Comparison of ENCODE assay signal across 20 cellular contexts in the genomic region with DNA sequence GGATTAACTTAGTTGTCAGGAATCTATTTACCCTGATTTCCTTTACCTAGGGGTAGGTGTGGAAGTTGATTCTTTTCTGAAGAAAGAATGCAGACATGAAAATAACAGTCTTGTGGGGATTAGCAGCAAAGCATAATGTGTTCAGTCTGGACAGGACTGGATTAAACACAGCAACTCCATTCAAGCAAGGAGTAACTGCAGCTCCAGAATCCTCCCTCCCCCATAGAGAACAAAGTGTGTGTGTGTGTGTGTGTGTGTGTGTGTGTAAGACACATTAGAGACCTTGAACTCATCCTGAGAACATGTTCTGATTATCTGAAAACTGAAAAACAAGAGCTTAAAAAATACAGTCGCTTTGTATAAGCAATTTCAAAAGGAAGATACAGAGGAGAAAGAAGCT. TPM values are rescaled to one million over a fixed set of nuclear protein-coding genes. Genes with fewer than 3 reads are reported as not detected.
"Had no signal": no experiment of that assay in that cellular context is flagged by ENCODE, and none has a peak within 500 bp of the region (broad histone marks: within the 10 kb centered on the region; RNA-seq: fewer than 3 reads in every experiment).

No MANE protein-coding gene starts in this region.

- H3K4me3 ChIP-seq: breast epithelium, esophagus muscularis mucosa, left lung, prostate gland, sigmoid colon, tibial nerve had no signal

- FAIRE-seq: keratinocyte had no signal

- DNase-seq: activated CD4-positive, alpha-beta T cell treated with anti-CD3 and anti-CD28 coated beads, Interleukin-2, amount 50 U/mL, for 1 hour; activated CD8-positive, alpha-beta memory T cell treated with anti-CD3 and anti-CD28 coated beads for 24 hours; activated gamma-delta T cell treated with Interleukin-2 at 50 U/mL for 16 hours; activated naive CD8-positive, alpha-beta T cell treated with anti-CD3 and anti-CD28 coated beads for 36 hours; anterior cingulate cortex; dorsolateral prefrontal cortex; hippocampal formation; left lung; mammary epithelial cell; naive B cell; occipital lobe; sigmoid colon; stimulated activated CD4-positive, alpha-beta T cell treated with anti-CD3 and anti-CD28 coated beads, Interleukin-12 subunit alpha, Interleukin-12 subunit beta, amount 100 ng/mL, for 4 hours had no signal

- H3K27ac ChIP-seq: breast epithelium, left lung, prostate gland, tibial nerve had no signal

- H3K4me1 ChIP-seq: breast epithelium, left lung, prostate gland had no signal

- H3K27me3 Mint-ChIP-seq: activated naive CD8-positive, alpha-beta T cell treated with anti-CD3 and anti-CD28 coated beads for 36 hours had no signal

- H3K36me3 Mint-ChIP-seq: activated naive CD8-positive, alpha-beta T cell treated with anti-CD3 and anti-CD28 coated beads for 36 hours; naive B cell; stimulated activated memory B cell treated with anti-CD40 and anti-IgM and Interleukin-4, amounts not matched to agents 10 μg/mL and 1 μg/mL and 100 μg/mL, for 72 hours had no signal

- ATAC-seq: activated CD4-positive, CD25-positive, alpha-beta regulatory T cell treated with anti-CD3 and anti-CD28 coated beads, Interleukin-2, amount 50 U/mL, for 24 hours; left lung; stimulated activated memory B cell treated with anti-CD40 and anti-IgM and Interleukin-4, amounts not matched to agents 10 μg/mL and 1 μg/mL and 100 μg/mL, for 72 hours had no signal

- H3K4me3 Mint-ChIP-seq: activated naive CD8-positive, alpha-beta T cell treated with anti-CD3 and anti-CD28 coated beads for 36 hours; naive B cell; stimulated activated memory B cell treated with anti-CD40 and anti-IgM and Interleukin-4, amounts not matched to agents 10 μg/mL and 1 μg/mL and 100 μg/mL, for 72 hours had no signal

- H3K36me3 ChIP-seq: breast epithelium, esophagus muscularis mucosa, left lung, prostate gland, sigmoid colon, tibial nerve had no signal

- H3K9me3 ChIP-seq: breast epithelium, esophagus muscularis mucosa, prostate gland, sigmoid colon had no signal

- H3K27ac Mint-ChIP-seq: activated naive CD8-positive, alpha-beta T cell treated with anti-CD3 and anti-CD28 coated beads for 36 hours; stimulated activated memory B cell treated with anti-CD40 and anti-IgM and Interleukin-4, amounts not matched to agents 10 μg/mL and 1 μg/mL and 100 μg/mL, for 72 hours had no signal

- H3K9me3 Mint-ChIP-seq: activated naive CD8-positive, alpha-beta T cell treated with anti-CD3 and anti-CD28 coated beads for 36 hours; stimulated activated memory B cell treated with anti-CD40 and anti-IgM and Interleukin-4, amounts not matched to agents 10 μg/mL and 1 μg/mL and 100 μg/mL, for 72 hours had no signal

- H3K27me3 ChIP-seq: breast epithelium, dorsolateral prefrontal cortex, esophagus muscularis mucosa, left lung, sigmoid colon, tibial nerve had no signal

- H3K4me1 Mint-ChIP-seq: activated naive CD8-positive, alpha-beta T cell treated with anti-CD3 and anti-CD28 coated beads for 36 hours; naive B cell; stimulated activated memory B cell treated with anti-CD40 and anti-IgM and Interleukin-4, amounts not matched to agents 10 μg/mL and 1 μg/mL and 100 μg/mL, for 72 hours had no signal

RNA-seq across cellular contexts. Expression of gene C4orf54, which starts 9.3 kb away (rescaled TPM):
- total RNA-seq: activated naive CD8-positive, alpha-beta T cell treated with anti-CD3 and anti-CD28 coated beads for 36 hours; breast epithelium; tibial nerve had no signal
